ENCODE assay signal across 14 cellular contexts in genomic region chr15:64667736-64668161, GRCh38.
DNase-seq lines count a peak whose midpoint lies in the region; ATAC-seq and TF ChIP-seq lines count a peak whose summit lies in the region.
"Had no signal": no experiment of that assay in that cellular context is flagged by ENCODE, and none has a peak within 500 bp of the region (broad histone marks: within the 10 kb centered on the region; RNA-seq: fewer than 3 reads in every experiment).

No MANE protein-coding gene starts in this region.

- no peaks in the 10 kb centered on the region for H3K27me3 Mint-ChIP-seq in stimulated activated naive CD8-positive, alpha-beta T cell treated with anti-CD3 and anti-CD28 coated beads, Interleukin-15, Interleukin-2, amounts not matched to agents 100 ng/mL and 50 ng/mL, for 24 hours
- no peaks in the 10 kb centered on the region for H3K27me3 Mint-ChIP-seq in WTC11 (ENCODE audit: low read depth)
- H3K27me3 Mint-ChIP-seq: B cell had no signal

- DNase-seq in stimulated activated naive CD8-positive, alpha-beta T cell treated with anti-CD3 and anti-CD28 coated beads, Interleukin-15, Interleukin-2, amounts not matched to agents 100 U/mL and 50 U/mL, for 24 hours: no peak
- DNase-seq in WTC11 (ENCODE audit: low spot score): no peak
- DNase-seq in foreskin keratinocyte: no peak
- DNase-seq in DMS79 treated with DMSO at 0.1 percent for 48 hours (lab: John Stamatoyannopoulos, UW): no peak
- DNase-seq: activated CD4-positive, alpha-beta T cell treated with anti-CD3 and anti-CD28 coated beads, Interleukin-2, amount 50 U/mL, for 48 hours; activated naive CD4-positive, alpha-beta T cell treated with anti-CD3 and anti-CD28 coated beads, Interleukin-2, amount 50 U/mL, for 16 hours; NCI-H1694 treated with DMSO at 0.1 percent for 48 hours had no signal

- H3K4me3 ChIP-seq in iPS-18a (ENCODE audit: low read length): no peak overlapping the region
- H3K4me3 ChIP-seq: tibial nerve had no signal

- TF ChIP-seq CTCF in WTC11 (IDR thresholded peaks at IDR 0.05) (no peak), foreskin keratinocyte (conservative IDR thresholded peaks at IDR 0.05) (no peak)

- H3K4me1 Mint-ChIP-seq in stimulated activated naive CD8-positive, alpha-beta T cell treated with anti-CD3 and anti-CD28 coated beads, Interleukin-15, Interleukin-2, amounts not matched to agents 100 ng/mL and 50 ng/mL, for 24 hours (ENCODE audit: low read depth): no peaks in the 10 kb centered on the region
- H3K4me1 Mint-ChIP-seq in WTC11: peaks cover 13% of the 10 kb centered on the region

- no peak for ATAC-seq in stimulated activated naive CD8-positive, alpha-beta T cell treated with anti-CD3 and anti-CD28 coated beads, Interleukin-15, Interleukin-2, amounts not matched to agents 100 U/mL and 50 U/mL, for 24 hours
- ATAC-seq in WTC11: peak; percentile 78
- no peak for ATAC-seq in HG03457 (IDR thresholded peaks at IDR 0.05; ENCODE audit: unreplicated experiment)
- ATAC-seq in foreskin keratinocyte: no peak
- no peak for ATAC-seq in HG02852 (IDR thresholded peaks at IDR 0.05; ENCODE audit: unreplicated experiment)
- ATAC-seq: sciatic nerve had no signal

- no peaks in the 10 kb centered on the region for H3K9me3 Mint-ChIP-seq in stimulated activated naive CD8-positive, alpha-beta T cell treated with anti-CD3 and anti-CD28 coated beads, Interleukin-15, Interleukin-2, amounts not matched to agents 100 ng/mL and 50 ng/mL, for 24 hours
- no peaks in the 10 kb centered on the region for H3K9me3 Mint-ChIP-seq in WTC11

- CTCF ChIA-PET in WTC11 (lab: Charles Lee): interaction anchor here (0.7 to 1.3 kb wide), 2 partner anchors 13 to 657 kb away, joined by 3 to 4 read pairs; no protein-coding TSS in a partner anchor

- H3K27ac Mint-ChIP-seq in stimulated activated naive CD8-positive, alpha-beta T cell treated with anti-CD3 and anti-CD28 coated beads, Interleukin-15, Interleukin-2, amounts not matched to agents 100 ng/mL and 50 ng/mL, for 24 hours: peak overlapping the region; percentile 9
- peak overlapping the region; percentile 73 for H3K27ac Mint-ChIP-seq in WTC11
- H3K27ac Mint-ChIP-seq: B cell had no signal

- no peaks in the 10 kb centered on the region for H3K27me3 ChIP-seq in iPS-18a (ENCODE audit: control insufficient read depth, insufficient read depth, low read length)
- H3K27me3 ChIP-seq in foreskin keratinocyte: no peaks in the 10 kb centered on the region
- H3K27me3 ChIP-seq: tibial nerve had no signal

- no peaks in the 10 kb centered on the region for H3K36me3 ChIP-seq in iPS-18a (ENCODE audit: control insufficient read depth, low read depth, low read length)

- POLR2A ChIA-PET in WTC11 (lab: Charles Lee): interaction anchor here (0.6 kb wide), 1 partner anchor 176 kb away, joined by 5 read pairs; no protein-coding TSS in a partner anchor

- H3K36me3 Mint-ChIP-seq in stimulated activated naive CD8-positive, alpha-beta T cell treated with anti-CD3 and anti-CD28 coated beads, Interleukin-15, Interleukin-2, amounts not matched to agents 100 ng/mL and 50 ng/mL, for 24 hours (ENCODE audit: low read depth): peaks cover 12% of the 10 kb centered on the region
- H3K36me3 Mint-ChIP-seq in WTC11: no peaks in the 10 kb centered on the region

- no peak overlapping the region for H3K4me3 Mint-ChIP-seq in stimulated activated naive CD8-positive, alpha-beta T cell treated with anti-CD3 and anti-CD28 coated beads, Interleukin-15, Interleukin-2, amounts not matched to agents 100 ng/mL and 50 ng/mL, for 24 hours
- H3K4me3 Mint-ChIP-seq in WTC11: no peak overlapping the region
- H3K4me3 Mint-ChIP-seq: B cell had no signal

- H3K9ac ChIP-seq in iPS-18a (ENCODE audit: low read length): peak overlapping the region; percentile 18

- no peaks in the 10 kb centered on the region for H3K9me3 ChIP-seq in iPS-18a (ENCODE audit: control insufficient read depth, low read depth, low read length)
- H3K9me3 ChIP-seq: tibial nerve had no signal

- H3K4me1 ChIP-seq in iPS-18a (ENCODE audit: control insufficient read depth, low read depth, low read length): peaks cover 12% of the 10 kb centered on the region
- no peaks in the 10 kb centered on the region for H3K4me1 ChIP-seq in foreskin keratinocyte

- peak overlapping the region; percentile 70 for H3K27ac ChIP-seq in iPS-18a (ENCODE audit: low read length)
- no peak overlapping the region for H3K27ac ChIP-seq in foreskin keratinocyte
- H3K27ac ChIP-seq: tibial nerve had no signal

TF ChIP-seq in WTC11, 78 proteins besides CTCF, POLR2A, EP300 and RAD21 (continues in another document):
- no peak for TF ChIP-seq ZNF219 (CRISPR knock-in tag; IDR thresholded peaks at IDR 0.05; ENCODE audit: borderline replicate concordance)
- no peak for TF ChIP-seq ARID4B (CRISPR knock-in tag; IDR thresholded peaks at IDR 0.05; ENCODE audit: borderline replicate concordance)
- no peak for TF ChIP-seq SP1 (CRISPR knock-in tag; conservative IDR thresholded peaks at IDR 0.05)
- no peak for TF ChIP-seq ZNF263 (CRISPR knock-in tag; IDR thresholded peaks at IDR 0.05; ENCODE audit: low read depth)
- TF ChIP-seq PREB (CRISPR knock-in tag; IDR thresholded peaks at IDR 0.05; ENCODE audit: borderline replicate concordance): no peak
- TF ChIP-seq ZMAT4 (CRISPR knock-in tag; IDR thresholded peaks at IDR 0.05): no peak
- TF ChIP-seq NFYB (CRISPR knock-in tag; conservative IDR thresholded peaks at IDR 0.05; ENCODE audit: low read depth): no peak
- TF ChIP-seq KAT7 (CRISPR knock-in tag; IDR thresholded peaks at IDR 0.05; ENCODE audit: borderline replicate concordance): no peak
- no peak for TF ChIP-seq MYBL2 (CRISPR knock-in tag; IDR thresholded peaks at IDR 0.05)
- no peak for TF ChIP-seq ZSCAN18 (CRISPR knock-in tag; IDR thresholded peaks at IDR 0.05)
- no peak for TF ChIP-seq JUN (CRISPR knock-in tag; IDR thresholded peaks at IDR 0.05)
- no peak for TF ChIP-seq SMAD4 (CRISPR knock-in tag; IDR thresholded peaks at IDR 0.05)
- TF ChIP-seq TP53 (CRISPR knock-in tag; IDR thresholded peaks at IDR 0.05): no peak
- no peak for TF ChIP-seq FOXJ3 (CRISPR knock-in tag; IDR thresholded peaks at IDR 0.05; ENCODE audit: borderline replicate concordance)
